Comparison of ENCODE assay signal across 21 cellular contexts in genomic region chr4:5952286-5953002, GRCh38. TPM values are rescaled to one million over a fixed set of nuclear protein-coding genes. Genes with fewer than 3 reads are reported as not detected.
"Had no signal": no experiment of that assay in that cellular context is flagged by ENCODE, and none has a peak within 500 bp of the region (broad histone marks: within the 10 kb centered on the region; RNA-seq: fewer than 3 reads in every experiment).

No MANE protein-coding gene starts in this region.

- DNase-seq: colonic mucosa; dermis blood vessel endothelial cell; erythroblast; foreskin keratinocyte; heart left ventricle; hippocampal formation; mucosa of descending colon; naive thymus-derived CD8-positive, alpha-beta T cell; occipital lobe; right lobe of liver; stimulated activated CD4-positive, alpha-beta T cell treated with anti-CD3 and anti-CD28 coated beads, Interleukin-12 subunit alpha, Interleukin-12 subunit beta, amount 100 ng/mL, for 4 hours; stimulated activated naive CD4-positive, alpha-beta T cell; stomach; substantia nigra; uterus had no signal

- H3K9me3 Mint-ChIP-seq: neural crest cell, type B pancreatic cell had no signal

- H3K27ac Mint-ChIP-seq: type B pancreatic cell had no signal

- H3K27ac ChIP-seq: colonic mucosa, foreskin keratinocyte, heart left ventricle, parathyroid adenoma, prostate gland, right lobe of liver, stomach, uterus had no signal

- H3K27me3 ChIP-seq: colonic mucosa, foreskin keratinocyte, right lobe of liver, uterus had no signal

- H3K4me3 Mint-ChIP-seq: naive thymus-derived CD8-positive, alpha-beta T cell; neural crest cell; type B pancreatic cell had no signal

- H3K4me1 Mint-ChIP-seq: naive thymus-derived CD8-positive, alpha-beta T cell had no signal

- ATAC-seq: foreskin keratinocyte; left lobe of liver; mucosa of descending colon; naive thymus-derived CD8-positive, alpha-beta T cell; right lobe of liver had no signal

- H3K9me3 ChIP-seq: colonic mucosa, heart left ventricle, mucosa of descending colon, prostate gland, right lobe of liver, uterus had no signal

- H3K4me1 ChIP-seq: colonic mucosa, foreskin keratinocyte, parathyroid adenoma, prostate gland, right lobe of liver, uterus had no signal

- H3K4me3 ChIP-seq: colonic mucosa, heart left ventricle, mucosa of descending colon, prostate gland, right lobe of liver, stomach, uterus had no signal

- H3K36me3 Mint-ChIP-seq: naive thymus-derived CD8-positive, alpha-beta T cell; type B pancreatic cell had no signal

- H3K36me3 ChIP-seq: colonic mucosa, heart left ventricle, prostate gland, right lobe of liver, stomach, uterus had no signal

RNA-seq across cellular contexts. Expression of gene CRMP1, which starts 59.6 kb away (rescaled TPM):
- total RNA-seq: endothelial cell of umbilical vein; foreskin keratinocyte; naive thymus-derived CD8-positive, alpha-beta T cell had no signal
- polyA plus RNA-seq: foreskin keratinocyte; naive thymus-derived CD8-positive, alpha-beta T cell had no signal
